17 cellular contexts compared by ENCODE assay signal in genomic region chr13:46473806-46474205, GRCh38.
A peak's percentile ranks its signal among the peaks of the same experiment; 100 is the strongest.
DNase-seq lines count a peak whose midpoint lies in the region; ATAC-seq and TF ChIP-seq lines count a peak whose summit lies in the region.
"Had no signal": no experiment of that assay in that cellular context is flagged by ENCODE, and none has a peak within 500 bp of the region (broad histone marks: within the 10 kb centered on the region; RNA-seq: fewer than 3 reads in every experiment).

No MANE protein-coding gene starts in this region.

- H3K4me2 ChIP-seq in GM23338 (no peak overlapping the region), neuronal stem cell (ENCODE audit: insufficient read depth, low read length, poor library complexity, severe bottlenecking) (no peak overlapping the region)
- H3K4me2 ChIP-seq: BLaER1 had no signal

- peak overlapping the region; percentile 80 for H3K27ac Mint-ChIP-seq in Caco-2 (ENCODE audit: unreplicated experiment)
- H3K27ac Mint-ChIP-seq in GM23338 = no peak overlapping the region
- no peak overlapping the region for H3K27ac Mint-ChIP-seq in endodermal cell
- H3K27ac Mint-ChIP-seq: CD4-positive, CD25-positive, alpha-beta regulatory T cell; IgD-negative memory B cell had no signal

- H3K4me1 Mint-ChIP-seq in Caco-2 (ENCODE audit: low read depth, unreplicated experiment) (peaks cover 23% of the 10 kb centered on the region), GM23338 (peaks cover 3% of the 10 kb centered on the region; the same call in 1 of the 3 replicates), endodermal cell (peaks cover 11% of the 10 kb centered on the region)
- H3K4me1 Mint-ChIP-seq: CD4-positive, CD25-positive, alpha-beta regulatory T cell; IgD-negative memory B cell had no signal

- H4K20me1 ChIP-seq in GM23338 (replicated peaks; ENCODE audit: insufficient read depth) = no peaks in the 10 kb centered on the region
- H4K20me1 ChIP-seq: BLaER1 had no signal

- DNase-seq in Caco-2 (peak; percentile 60 to 81), GM23338 (ENCODE audit: low spot score) (peak; percentile 34), endodermal cell (peak; percentile 59), neuronal stem cell (ENCODE audit: low spot score) (no peak), activated gamma-delta T cell treated with Interleukin-2 at 50 U/mL for 16 hours (no peak)
- DNase-seq: 8988T; AML-193; Calu3; CD4-positive, CD25-positive, alpha-beta regulatory T cell; DMS 273 treated with DMSO at 0.1 percent for 48 hours; DMS79 treated with DMSO at 0.1 percent for 48 hours; GM23248; H9 had no signal

- H4K8ac ChIP-seq in neuronal stem cell (ENCODE audit: low read depth, low read length) = no peak overlapping the region

- H3K4me1 ChIP-seq in Caco-2 = peaks cover 38% of the 10 kb centered on the region
- no peaks in the 10 kb centered on the region for H3K4me1 ChIP-seq in GM23338 (ENCODE audit: insufficient read depth)
- no peaks in the 10 kb centered on the region for H3K4me1 ChIP-seq in endodermal cell (ENCODE audit: control insufficient read depth, insufficient read depth, low read length)
- peaks cover 0 to 3% of the 10 kb centered on the region in 2 donors for H3K4me1 ChIP-seq in neuronal stem cell (ENCODE audit: control insufficient read depth in 2 of 2, insufficient read depth in 1 of 2, low read depth in 1 of 2, low read length in 2 of 2)
- H3K4me1 ChIP-seq: BLaER1 had no signal

- H3K79me2 ChIP-seq in GM23338 (replicated peaks; ENCODE audit: insufficient read depth) = no peaks in the 10 kb centered on the region

- no peaks in the 10 kb centered on the region for H3K27me3 ChIP-seq in Caco-2 (replicated peaks; ENCODE audit: control insufficient read depth, insufficient read depth, low read length)
- H3K27me3 ChIP-seq in GM23338 (ENCODE audit: insufficient read depth) = no peaks in the 10 kb centered on the region
- no peaks in the 10 kb centered on the region for H3K27me3 ChIP-seq in endodermal cell (ENCODE audit: control insufficient read depth, insufficient read depth, low read length, poor library complexity, severe bottlenecking)
- no peaks in the 10 kb centered on the region for H3K27me3 ChIP-seq in neuronal stem cell (ENCODE audit: control insufficient read depth in 3 of 3, insufficient read depth in 3 of 3, low read depth in 1 of 3, low read length in 3 of 3)
- H3K27me3 ChIP-seq: BLaER1 had no signal

- CTCF ChIA-PET in Caco-2 (lab: Charles Lee) = interaction anchor here (0.7 kb wide), 1 partner anchor 121 kb away, joined by 3 read pairs; no protein-coding TSS in a partner anchor

- H3K79me1 ChIP-seq in neuronal stem cell (ENCODE audit: low read depth, low read length) = no peaks in the 10 kb centered on the region

- H3K27ac ChIP-seq in GM23338 (ENCODE audit: low read depth) (no peak overlapping the region), endodermal cell (ENCODE audit: low read depth, low read length) (no peak overlapping the region), neuronal stem cell (replicated peaks; ENCODE audit: low read length) (no peak overlapping the region)
- H3K27ac ChIP-seq: BLaER1, GM23248 had no signal

- H3K27me3 Mint-ChIP-seq in Caco-2 (ENCODE audit: insufficient read depth, unreplicated experiment) (no peaks in the 10 kb centered on the region), GM23338 (ENCODE audit: insufficient read depth, low read depth, poor library complexity) (no peaks in the 10 kb centered on the region), endodermal cell (ENCODE audit: insufficient read depth) (peaks cover 3% of the 10 kb centered on the region)

- no peaks in the 10 kb centered on the region for H3F3A ChIP-seq in GM23338 (replicated peaks; ENCODE audit: low read depth)

- H2AFZ ChIP-seq in GM23338 = no peak overlapping the region
- H2AFZ ChIP-seq in neuronal stem cell (ENCODE audit: low read length) = no peak overlapping the region
- H2AFZ ChIP-seq: GM23248 had no signal

- no peak overlapping the region for H2AK5ac ChIP-seq in neuronal stem cell (ENCODE audit: low read depth, low read length)

- BruUV-seq in Caco-2 (replicated peaks; lab: Mats Ljungman, UMichigan) = no TSS peak

- H3K4me3 Mint-ChIP-seq in Caco-2 (ENCODE audit: unreplicated experiment) = peak overlapping the region; percentile 52
- no peak overlapping the region for H3K4me3 Mint-ChIP-seq in GM23338
- H3K4me3 Mint-ChIP-seq in endodermal cell = no peak overlapping the region
- H3K4me3 Mint-ChIP-seq: CD4-positive, CD25-positive, alpha-beta regulatory T cell; H9; IgD-negative memory B cell had no signal

- no peak overlapping the region for H2BK15ac ChIP-seq in neuronal stem cell (ENCODE audit: low read length)

- H3K9ac ChIP-seq in endodermal cell (ENCODE audit: extremely low read depth, low read length, poor library complexity, severe bottlenecking) (no peak overlapping the region), neuronal stem cell (ENCODE audit: low read depth, low read length, poor library complexity) (no peak overlapping the region)
- H3K9ac ChIP-seq: BLaER1, GM23248 had no signal

- ATAC-seq in GM23338 (no peak), GM19324 (IDR thresholded peaks at IDR 0.05; ENCODE audit: low FRiP score, unreplicated experiment) (no peak), HG03097 (IDR thresholded peaks at IDR 0.05; ENCODE audit: low FRiP score, unreplicated experiment) (no peak)

- no peak overlapping the region for H3K23ac ChIP-seq in neuronal stem cell (ENCODE audit: low read depth, low read length, poor library complexity)

- H4K91ac ChIP-seq in neuronal stem cell (ENCODE audit: low read depth, low read length, poor library complexity) = no peak overlapping the region

- H3K36me3 Mint-ChIP-seq in Caco-2 (ENCODE audit: insufficient read depth, unreplicated experiment) (peaks cover 53% of the 10 kb centered on the region), GM23338 (ENCODE audit: low read depth) (no peaks in the 10 kb centered on the region), endodermal cell (ENCODE audit: low read depth) (no peaks in the 10 kb centered on the region)
- H3K36me3 Mint-ChIP-seq: CD4-positive, CD25-positive, alpha-beta regulatory T cell; IgD-negative memory B cell had no signal

- H3K4me3 ChIP-seq in Caco-2 (ENCODE audit: low read depth, low read length) (no peak overlapping the region), GM23338 (no peak overlapping the region), endodermal cell (ENCODE audit: low read length) (no peak overlapping the region), neuronal stem cell (ENCODE audit: low read length in 2 of 2) (no peak overlapping the region)
- H3K4me3 ChIP-seq: BLaER1, GM23248 had no signal

- WGBS in endodermal cell (ENCODE audit: insufficient coverage in 1 of 2, insufficient read length in 1 of 2), 2 experiments = 100% methylated on average over 3 of the region's 3 CpGs; no CpG with 5 or more reads in 1 of the 2 experiments
- no CpG with 5 or more reads among the region's 3 CpGs for WGBS in neuronal stem cell (ENCODE audit: extremely low coverage in 2 of 2, insufficient read length in 2 of 2, insufficient replicate concordance in 1 of 2), 2 donors

- no peaks in the 10 kb centered on the region for H3K9me2 ChIP-seq in GM23338 (ENCODE audit: insufficient read depth)

- no peak overlapping the region for H3K14ac ChIP-seq in neuronal stem cell (ENCODE audit: low read length)

- H3K9me3 ChIP-seq in Caco-2 = peaks cover 9% of the 10 kb centered on the region
- no peaks in the 10 kb centered on the region for H3K9me3 ChIP-seq in endodermal cell (ENCODE audit: control insufficient read depth, low read length)
- H3K9me3 ChIP-seq in neuronal stem cell (replicated peaks in 1 of 2; ENCODE audit: control insufficient read depth in 2 of 2, insufficient read depth in 1 of 2, low read depth in 1 of 2, low read length in 2 of 2) = no peaks in the 10 kb centered on the region
- H3K9me3 ChIP-seq: BLaER1 had no signal

- TF ChIP-seq CTCF in Caco-2 (IDR thresholded peaks at IDR 0.05; ENCODE audit: insufficient read depth in 1 of 2, low read depth in 1 of 2, low read length in 1 of 2, severe bottlenecking in 1 of 2, unreplicated experiment in 1 of 2) (no peak), GM23338 (conservative IDR thresholded peaks at IDR 0.05; ENCODE audit: low read depth in 2 of 2) (no peak), endodermal cell (conservative IDR thresholded peaks at IDR 0.05) (no peak)

- no peak overlapping the region for H2BK12ac ChIP-seq in neuronal stem cell (ENCODE audit: low read length)

- no peak overlapping the region for H2BK120ac ChIP-seq in neuronal stem cell (ENCODE audit: low read depth, low read length)

- no peak overlapping the region for H2BK5ac ChIP-seq in neuronal stem cell (ENCODE audit: low read length)

- no peak overlapping the region for H3K4ac ChIP-seq in neuronal stem cell (ENCODE audit: low read length)

- intact Hi-C loops in Caco-2 (cut with micrococcal nuclease; ENCODE audit: unreplicated experiment) = loop anchor here (2.0 to 5.0 kb wide), 2 partner anchors 87 to 128 kb away; partner anchors contain the start of gene RUBCNL

- H3K36me3 ChIP-seq in Caco-2 (ENCODE audit: control insufficient read depth, insufficient read depth, low read length) (no peaks in the 10 kb centered on the region), GM23338 (ENCODE audit: insufficient read depth) (no peaks in the 10 kb centered on the region), endodermal cell (ENCODE audit: control insufficient read depth, insufficient read depth, low read length) (no peaks in the 10 kb centered on the region), neuronal stem cell (replicated peaks in 1 of 2; ENCODE audit: control insufficient read depth in 2 of 2, insufficient read depth in 2 of 2, low read length in 2 of 2) (no peaks in the 10 kb centered on the region)
- H3K36me3 ChIP-seq: BLaER1 had no signal

- H3K18ac ChIP-seq in neuronal stem cell (ENCODE audit: low read length) = peak overlapping the region; percentile 15

- POLR2A ChIA-PET in Caco-2 (lab: Charles Lee) = no interaction called here

- H3K9me3 Mint-ChIP-seq in Caco-2 (ENCODE audit: unreplicated experiment) (peaks cover 20% of the 10 kb centered on the region), GM23338 (no peaks in the 10 kb centered on the region), endodermal cell (no peaks in the 10 kb centered on the region)
- H3K9me3 Mint-ChIP-seq: H9 had no signal

TF ChIP-seq in GM23338, 12 proteins besides CTCF, POLR2A, EP300 and RAD21 (continues in another document):
- no peak for TF ChIP-seq NANOG (IDR thresholded peaks at IDR 0.05; ENCODE audit: borderline replicate concordance)

Comparison
In these comparisons a context has a peak if more than half of its experiments do, and no peak if none do; other contexts are left out.
1. DNase-seq: peak in Caco-2 (2 of 2), GM23338 (single experiment) and endodermal cell (single experiment); none in neuronal stem cell (single experiment) and activated gamma-delta T cell treated with Interleukin-2 at 50 U/mL for 16 hours (single experiment).